ENCODE assay signal across 8 cellular contexts in genomic region chr2:158458617-158458920, GRCh38. TPM values are rescaled to one million over a fixed set of nuclear protein-coding genes. Genes with fewer than 3 reads are reported as not detected.
DNase-seq lines count a peak whose midpoint lies in the region; ATAC-seq and TF ChIP-seq lines count a peak whose summit lies in the region.

No MANE protein-coding gene starts in this region.

- no peaks in the 10 kb centered on the region for H3K79me2 ChIP-seq in OCI-LY1 (ENCODE audit: insufficient read depth, low read length)

- H3K4me1 Mint-ChIP-seq in CD8-positive, alpha-beta T cell (ENCODE audit: low read depth), result peaks cover 16% of the 10 kb centered on the region
- peaks cover 28% of the 10 kb centered on the region for H3K4me1 Mint-ChIP-seq in neural crest cell

- peaks cover 8% of the 10 kb centered on the region for H3K36me3 Mint-ChIP-seq in CD8-positive, alpha-beta T cell
- H3K36me3 Mint-ChIP-seq in neural crest cell (ENCODE audit: low read depth), result no peaks in the 10 kb centered on the region

- DNase-seq in CD8-positive, alpha-beta T cell, result no peak
- no peak for DNase-seq in effector memory CD4-positive, alpha-beta T cell
- DNase-seq in neural crest cell (ENCODE audit: low read depth, low spot score) (no peak), NK-92 (lab: John Stamatoyannopoulos, UW; ENCODE audit: unreplicated experiment) (no peak)
- no peak for DNase-seq in activated CD4-positive, alpha-beta T cell treated with anti-CD3 and anti-CD28 coated beads, Interleukin-2, amount 50 U/mL, for 4 hours

- ATAC-seq in CD8-positive, alpha-beta T cell, result no peak
- ATAC-seq in GM19351 (IDR thresholded peaks at IDR 0.05; ENCODE audit: unreplicated experiment) (no peak), HG03520 (IDR thresholded peaks at IDR 0.05; ENCODE audit: unreplicated experiment) (no peak)

- no peak for TF ChIP-seq CTCF in CD8-positive, alpha-beta T cell (IDR thresholded peaks at IDR 0.05)
- TF ChIP-seq CTCF in OCI-LY1 (IDR thresholded peaks at IDR 0.05; ENCODE audit: low read length), result no peak
- no peak for TF ChIP-seq CTCF in neural crest cell (conservative IDR thresholded peaks at IDR 0.05)

- no peak overlapping the region for H2AFZ ChIP-seq in OCI-LY1 (ENCODE audit: low read length)

- POLR2A ChIA-PET in CD8-positive, alpha-beta T cell (lab: Charles Lee), result interaction anchor here (0.8 to 0.9 kb wide), 2 partner anchors 14 to 18 kb away, joined by 3 read pairs; no protein-coding TSS in a partner anchor

- H3F3A ChIP-seq in OCI-LY1 (ENCODE audit: insufficient read depth, low read length), result no peaks in the 10 kb centered on the region

- peaks cover 8% of the 10 kb centered on the region for H3K27me3 Mint-ChIP-seq in CD8-positive, alpha-beta T cell (ENCODE audit: low read depth)
- H3K27me3 Mint-ChIP-seq in neural crest cell (ENCODE audit: low read depth), result peaks cover 12% of the 10 kb centered on the region

- H3K9ac ChIP-seq in OCI-LY1 (ENCODE audit: low read length), result no peak overlapping the region; the same call in 1 of the 2 replicates

- no peaks in the 10 kb centered on the region for H3K9me3 ChIP-seq in CD8-positive, alpha-beta T cell (ENCODE audit: low read length)
- no peaks in the 10 kb centered on the region for H3K9me3 ChIP-seq in OCI-LY1 (ENCODE audit: low read length)
- H3K9me3 ChIP-seq in effector memory CD4-positive, alpha-beta T cell (ENCODE audit: control insufficient read depth, low read length), result no peaks in the 10 kb centered on the region

- H3K9me2 ChIP-seq in OCI-LY1 (ENCODE audit: low read depth, low read length), result no peaks in the 10 kb centered on the region

- no peaks in the 10 kb centered on the region for H3K36me3 ChIP-seq in CD8-positive, alpha-beta T cell (ENCODE audit: insufficient read depth, low read length)
- no peaks in the 10 kb centered on the region for H3K36me3 ChIP-seq in OCI-LY1 (ENCODE audit: insufficient read depth, low read length)
- H3K36me3 ChIP-seq in effector memory CD4-positive, alpha-beta T cell (ENCODE audit: control insufficient read depth, insufficient read depth, low read length), result no peaks in the 10 kb centered on the region

- CTCF ChIA-PET in CD8-positive, alpha-beta T cell (lab: Charles Lee), result interaction anchor here (0.6 to 2.0 kb wide), 3 partner anchors 9 to 15 kb away, joined by 3 to 5 read pairs (median 4); no protein-coding TSS in a partner anchor

- H3K4me3 Mint-ChIP-seq in CD8-positive, alpha-beta T cell, result peak overlapping the region; percentile 96
- H3K4me3 Mint-ChIP-seq in neural crest cell, result peak overlapping the region; percentile 97

- no peak overlapping the region for H3K27ac ChIP-seq in CD8-positive, alpha-beta T cell (ENCODE audit: low read depth, low read length)
- H3K27ac ChIP-seq in OCI-LY1 (ENCODE audit: low read depth, low read length, poor library complexity, severe bottlenecking), result no peak overlapping the region
- H3K27ac ChIP-seq in effector memory CD4-positive, alpha-beta T cell (ENCODE audit: insufficient read depth, low read length, poor library complexity, severe bottlenecking), result no peak overlapping the region

- H3K27ac Mint-ChIP-seq in CD8-positive, alpha-beta T cell, result no peak overlapping the region
- no peak overlapping the region for H3K27ac Mint-ChIP-seq in neural crest cell (ENCODE audit: unreplicated experiment)

- intact Hi-C loops in CD8-positive, alpha-beta T cell (cut with DNase I, micrococcal nuclease), result loop anchor here (5.0 to 10.0 kb wide), 13 partner anchors 289 to 1949 kb away; partner anchors contain the start of genes ACVR1 (in 2 of the 2), ACVR1C (in 2 of the 2), CYTIP (in 1 of the 2) and LY75 (in 1 of the 2)

- H3K27me3 ChIP-seq in CD8-positive, alpha-beta T cell (ENCODE audit: insufficient read depth, low read length), result no peaks in the 10 kb centered on the region
- H3K27me3 ChIP-seq in OCI-LY1 (ENCODE audit: insufficient read depth, low read length), result no peaks in the 10 kb centered on the region
- no peaks in the 10 kb centered on the region for H3K27me3 ChIP-seq in effector memory CD4-positive, alpha-beta T cell (replicated peaks; ENCODE audit: control insufficient read depth, insufficient read depth, low read length, poor library complexity, severe bottlenecking)

- no peaks in the 10 kb centered on the region for H4K20me1 ChIP-seq in OCI-LY1 (ENCODE audit: insufficient read depth, low read length)

- H3K9me3 Mint-ChIP-seq in CD8-positive, alpha-beta T cell, result no peaks in the 10 kb centered on the region
- no peaks in the 10 kb centered on the region for H3K9me3 Mint-ChIP-seq in neural crest cell

- H3K4me1 ChIP-seq in CD8-positive, alpha-beta T cell (ENCODE audit: insufficient read depth, low read length), result peaks cover 12% of the 10 kb centered on the region
- H3K4me1 ChIP-seq in OCI-LY1 (ENCODE audit: insufficient read depth, low read length, severe bottlenecking), result peaks cover 14% of the 10 kb centered on the region
- peaks cover 15% of the 10 kb centered on the region for H3K4me1 ChIP-seq in effector memory CD4-positive, alpha-beta T cell (ENCODE audit: control insufficient read depth, insufficient read depth, low read length, poor library complexity, severe bottlenecking)

- peak overlapping the region; percentile 77 for H3K4me2 ChIP-seq in OCI-LY1 (ENCODE audit: low read length)

- peak overlapping the region; percentile 81 for H3K4me3 ChIP-seq in CD8-positive, alpha-beta T cell (ENCODE audit: low read depth, low read length)
- peak overlapping the region; percentile 71 for H3K4me3 ChIP-seq in OCI-LY1 (ENCODE audit: low read depth, low read length, poor library complexity, severe bottlenecking)
- H3K4me3 ChIP-seq in effector memory CD4-positive, alpha-beta T cell (ENCODE audit: insufficient read depth, low read depth, low read length, poor library complexity, severe bottlenecking), result peak overlapping the region; percentile 96

RNA-seq across cellular contexts. Expression of gene PKP4, which starts 1.8 kb away (rescaled TPM):
- total RNA-seq in CD8-positive, alpha-beta T cell, result 1 to 10 TPM; 5.7 to 8.1 TPM
- total RNA-seq in neural crest cell, result 42.7 and 52.7 TPM in 2 replicates

RNA-seq across cellular contexts. Expression of gene CCDC148, which starts 2.0 kb away (rescaled TPM):
- not detected for total RNA-seq in CD8-positive, alpha-beta T cell
- 1.4 and 1.8 TPM in 2 replicates for total RNA-seq in neural crest cell
